Comparison of ENCODE assay signal across 9 cellular contexts in genomic region chr5:99004960-99005359, GRCh38.
DNase-seq lines count a peak whose midpoint lies in the region; ATAC-seq and TF ChIP-seq lines count a peak whose summit lies in the region.
"Had no signal": no experiment of that assay in that cellular context is flagged by ENCODE, and none has a peak within 500 bp of the region (broad histone marks: within the 10 kb centered on the region; RNA-seq: fewer than 3 reads in every experiment).

No MANE protein-coding gene starts in this region.

- TF ChIP-seq CTCF in Peyer's patch (IDR thresholded peaks at IDR 0.05) = no peak

- H3K4me3 ChIP-seq in Peyer's patch = no peak overlapping the region

- H3K4me1 Mint-ChIP-seq in activated CD4-positive, alpha-beta T cell treated with anti-CD3 and anti-CD28 coated beads, Interleukin-2, amount 10 ng/mL, durations not matched to agents 24 days and 14 days = peaks cover 9% of the 10 kb centered on the region
- H3K4me1 Mint-ChIP-seq in natural killer cell treated with Interleukin-12 subunit alpha and Interleukin-12 subunit beta and Interleukin-15 and Interleukin-18, amount 100 ng/mL, for 72 hours (ENCODE audit: low read depth in 2 of 2) = peaks cover 16 to 28% of the 10 kb centered on the region in 2 donors

- intact Hi-C loops in activated CD4-positive, alpha-beta T cell treated with anti-CD3 and anti-CD28 coated beads, Interleukin-2, amount 10 ng/mL, durations not matched to agents 24 days and 14 days (cut with micrococcal nuclease) = loop anchor here (2.0 kb wide), 2 partner anchors 22 to 76 kb away; partner anchors contain the start of gene CHD1

- H3K4me1 ChIP-seq in Peyer's patch = no peaks in the 10 kb centered on the region

- H3K36me3 Mint-ChIP-seq in activated CD4-positive, alpha-beta T cell treated with anti-CD3 and anti-CD28 coated beads, Interleukin-2, amount 10 ng/mL, durations not matched to agents 24 days and 14 days (ENCODE audit: low read depth) = no peaks in the 10 kb centered on the region
- H3K36me3 Mint-ChIP-seq in natural killer cell treated with Interleukin-12 subunit alpha and Interleukin-12 subunit beta and Interleukin-15 and Interleukin-18, amount 100 ng/mL, for 72 hours = no peaks in the 10 kb centered on the region

- H3K36me3 ChIP-seq in Peyer's patch = no peaks in the 10 kb centered on the region

- no peaks in the 10 kb centered on the region for H3K27me3 ChIP-seq in Peyer's patch

- H3K4me3 Mint-ChIP-seq in activated CD4-positive, alpha-beta T cell treated with anti-CD3 and anti-CD28 coated beads, Interleukin-2, amount 10 ng/mL, durations not matched to agents 24 days and 14 days = no peak overlapping the region
- H3K4me3 Mint-ChIP-seq in natural killer cell treated with Interleukin-12 subunit alpha and Interleukin-12 subunit beta and Interleukin-15 and Interleukin-18, amount 100 ng/mL, for 72 hours = no peak overlapping the region

- peaks cover 4% of the 10 kb centered on the region for H3K27me3 Mint-ChIP-seq in activated CD4-positive, alpha-beta T cell treated with anti-CD3 and anti-CD28 coated beads, Interleukin-2, amount 10 ng/mL, durations not matched to agents 24 days and 14 days
- H3K27me3 Mint-ChIP-seq in natural killer cell treated with Interleukin-12 subunit alpha and Interleukin-12 subunit beta and Interleukin-15 and Interleukin-18, amount 100 ng/mL, for 72 hours = no peaks in the 10 kb centered on the region

- H3K9me3 Mint-ChIP-seq in activated CD4-positive, alpha-beta T cell treated with anti-CD3 and anti-CD28 coated beads, Interleukin-2, amount 10 ng/mL, durations not matched to agents 24 days and 14 days = peaks cover 7% of the 10 kb centered on the region
- H3K9me3 Mint-ChIP-seq in natural killer cell treated with Interleukin-12 subunit alpha and Interleukin-12 subunit beta and Interleukin-15 and Interleukin-18, amount 100 ng/mL, for 72 hours = no peaks in the 10 kb centered on the region

- H3K27ac Mint-ChIP-seq in activated CD4-positive, alpha-beta T cell treated with anti-CD3 and anti-CD28 coated beads, Interleukin-2, amount 10 ng/mL, durations not matched to agents 24 days and 14 days = no peak overlapping the region
- H3K27ac Mint-ChIP-seq in natural killer cell treated with Interleukin-12 subunit alpha and Interleukin-12 subunit beta and Interleukin-15 and Interleukin-18, amount 100 ng/mL, for 72 hours = peak overlapping the region in 1 of 2 donors; percentile 2

- no peak for TF ChIP-seq POLR2A in Peyer's patch (IDR thresholded peaks at IDR 0.05)

- H3K9me3 ChIP-seq in Peyer's patch = no peaks in the 10 kb centered on the region

- ATAC-seq in GM21786 (IDR thresholded peaks at IDR 0.05; ENCODE audit: unreplicated experiment) = peak; percentile 98
- peak; percentile 100 for ATAC-seq in HG03521 (IDR thresholded peaks at IDR 0.05; ENCODE audit: unreplicated experiment)
- peak; percentile 94 to 96 for ATAC-seq in natural killer cell treated with Interleukin-12 subunit alpha and Interleukin-12 subunit beta and Interleukin-15 and Interleukin-18, amount 100 ng/mL, for 72 hours

- peak; percentile 63 for DNase-seq in activated CD4-positive, alpha-beta T cell treated with anti-CD3 and anti-CD28 coated beads, Interleukin-2, amount 10 ng/mL, durations not matched to agents 24 days and 14 days
- no peak for DNase-seq in activated CD4-positive, alpha-beta T cell treated with anti-CD3 and anti-CD28 coated beads, Interleukin-2, amount 50 U/mL, for 1 hour
- no peak for DNase-seq in natural killer cell treated with Interleukin-12 subunit alpha and Interleukin-12 subunit beta and Interleukin-15 and Interleukin-18, amount 100 ng/mL, for 72 hours (ENCODE audit: low spot score)
- DNase-seq in NCI-H1105 treated with DMSO at 0.1 percent for 48 hours (lab: John Stamatoyannopoulos, UW) = no peak
- DNase-seq in Peyer's patch = no peak
- DNase-seq in ureter (ENCODE audit: low spot score) = no peak
- DNase-seq: NCI-H510A treated with DMSO at 0.1 percent for 48 hours had no signal

- no peak overlapping the region for H3K27ac ChIP-seq in Peyer's patch
